In the genomic region with DNA sequence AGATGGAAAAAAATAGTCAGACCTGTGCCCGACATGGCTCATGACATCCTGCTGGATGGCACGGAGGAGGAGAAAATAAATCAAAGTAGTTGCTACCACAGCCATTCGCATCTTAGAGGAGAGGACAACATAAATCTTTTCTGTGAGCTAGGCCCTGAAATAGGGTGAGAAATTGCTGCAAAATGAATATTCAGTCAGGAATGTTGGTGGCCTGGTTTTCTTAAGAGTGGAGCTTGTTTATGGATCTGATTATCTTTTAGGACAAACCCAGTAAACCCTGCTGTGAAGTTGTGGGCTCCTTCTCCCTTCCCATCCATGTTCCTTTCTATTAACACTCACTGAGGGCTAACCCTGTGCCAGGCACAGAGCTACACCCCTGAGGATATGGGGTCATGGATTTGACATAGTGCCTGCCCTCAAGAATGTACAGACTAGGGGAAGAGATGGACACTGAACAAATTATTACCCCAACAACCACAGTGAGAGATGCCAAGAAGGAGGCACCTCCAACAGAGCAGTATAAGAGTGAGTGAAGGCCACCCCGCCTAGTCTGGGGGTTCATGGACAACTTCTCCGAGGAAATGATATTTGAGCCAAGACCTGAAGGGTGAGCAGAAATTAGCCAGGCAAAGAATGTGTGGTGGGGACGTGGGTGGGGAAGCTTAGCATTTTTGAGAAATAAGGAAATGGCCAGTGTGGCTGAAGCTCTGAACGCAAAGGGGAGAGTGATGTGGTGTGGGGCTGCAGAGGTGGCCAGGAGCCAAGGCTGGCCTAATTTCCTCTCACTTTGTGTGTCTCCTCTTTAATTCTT, we compare ENCODE assay signal across 11 cellular contexts.
A peak's percentile ranks its signal among the peaks of the same experiment; 100 is the strongest.
DNase-seq lines count a peak whose midpoint lies in the region; ATAC-seq lines count a peak whose summit lies in the region.
"Had no signal": no experiment of that assay in that cellular context is flagged by ENCODE, and none has a peak within 500 bp of the region (broad histone marks: within the 10 kb centered on the region; RNA-seq: fewer than 3 reads in every experiment).

No MANE protein-coding gene starts in this region.

- H3K79me1 ChIP-seq in trophoblast cell (ENCODE audit: low read length), result peaks cover 5% of the 10 kb centered on the region

- H3K36me3 Mint-ChIP-seq in dendritic cell treated with granulocyte-macrophage colony-stimulating factor and Interleukin-4, amounts not matched to agents 40 ng/mL and 50 ng/mL, for 4 days (ENCODE audit: low read depth), result no peaks in the 10 kb centered on the region
- H3K36me3 Mint-ChIP-seq: naive B cell had no signal

- H4K8ac ChIP-seq in trophoblast cell (ENCODE audit: low read depth, low read length), result peak overlapping the region; percentile 16

- H3K9ac ChIP-seq in trophoblast cell (ENCODE audit: low read length), result no peak overlapping the region

- H2BK5ac ChIP-seq in trophoblast cell (ENCODE audit: low read depth, low read length, poor library complexity), result no peak overlapping the region

- no peak overlapping the region for H3K18ac ChIP-seq in trophoblast cell (ENCODE audit: low read length)

- no peak overlapping the region for H3K4me3 Mint-ChIP-seq in dendritic cell treated with granulocyte-macrophage colony-stimulating factor and Interleukin-4, amounts not matched to agents 40 ng/mL and 50 ng/mL, for 4 days

- H2AK5ac ChIP-seq in trophoblast cell (ENCODE audit: low read length), result no peak overlapping the region

- H4K12ac ChIP-seq in trophoblast cell (ENCODE audit: low read depth, low read length), result no peak overlapping the region

- peak overlapping the region; percentile 0 for H2BK120ac ChIP-seq in trophoblast cell (ENCODE audit: insufficient read depth, low read length, poor library complexity)

- H3K4me1 Mint-ChIP-seq in dendritic cell treated with granulocyte-macrophage colony-stimulating factor and Interleukin-4, amounts not matched to agents 40 ng/mL and 50 ng/mL, for 4 days (ENCODE audit: low read depth), result peaks cover 66% of the 10 kb centered on the region

- H3K14ac ChIP-seq in trophoblast cell (ENCODE audit: low read length), result no peak overlapping the region

- ATAC-seq in HG03439 (IDR thresholded peaks at IDR 0.05; ENCODE audit: unreplicated experiment) (no peak), HG03039 (IDR thresholded peaks at IDR 0.05; ENCODE audit: unreplicated experiment) (no peak)
- ATAC-seq: esophagus mucosa had no signal

- H3K79me2 ChIP-seq in trophoblast cell (ENCODE audit: control insufficient read depth, insufficient read depth, low read length, poor library complexity), result no peaks in the 10 kb centered on the region

- no peaks in the 10 kb centered on the region for H3K9me3 ChIP-seq in trophoblast cell (ENCODE audit: insufficient read depth, low read depth, low read length)

- H3K23ac ChIP-seq in trophoblast cell (ENCODE audit: low read length), result no peak overlapping the region

- no CpG with 5 or more reads among the region's 7 CpGs for WGBS in trophoblast cell (ENCODE audit: extremely low coverage, insufficient coverage, insufficient read length)

- DNase-seq in Ammon's horn (ENCODE audit: low spot score) (peak; percentile 48), KBM-7 (peak; percentile 35), trophoblast cell (peak; percentile 50 to 68), NCI-H2196 (lab: John Stamatoyannopoulos, UW; ENCODE audit: unreplicated experiment) (no peak)
- no peak for DNase-seq in activated CD4-positive, alpha-beta T cell treated with anti-CD3 and anti-CD28 coated beads, Interleukin-2, amount 50 U/mL, for 1 hour
- DNase-seq: naive B cell, NCI-H187 had no signal

- intact Hi-C loops in dendritic cell treated with granulocyte-macrophage colony-stimulating factor and Interleukin-4, amounts not matched to agents 40 ng/mL and 50 ng/mL, for 4 days (cut with micrococcal nuclease), result no loop called here

- H3K9me3 Mint-ChIP-seq in dendritic cell treated with granulocyte-macrophage colony-stimulating factor and Interleukin-4, amounts not matched to agents 40 ng/mL and 50 ng/mL, for 4 days, result peaks cover 8% of the 10 kb centered on the region

- no peak overlapping the region for H3K4me2 ChIP-seq in trophoblast cell (ENCODE audit: low read length)

- H3K4me1 ChIP-seq in trophoblast cell (ENCODE audit: control insufficient read depth in 1 of 2, insufficient read depth in 2 of 2, low read length in 2 of 2), result peaks cover 7 to 9% of the 10 kb centered on the region in 2 experiments

- in situ Hi-C loops in KBM-7 (cut with MboI; ENCODE audit: low pct_unique_long_range_greater_than_20kb, low sequenced_read_pairs), result loop anchor here (25.0 kb wide), 1 partner anchor 341 kb away; no protein-coding TSS in a partner anchor

- H3K27me3 Mint-ChIP-seq in dendritic cell treated with granulocyte-macrophage colony-stimulating factor and Interleukin-4, amounts not matched to agents 40 ng/mL and 50 ng/mL, for 4 days, result no peaks in the 10 kb centered on the region
- H3K27me3 Mint-ChIP-seq: naive B cell had no signal

- H2BK12ac ChIP-seq in trophoblast cell (ENCODE audit: low read length), result peak overlapping the region; percentile 37

- no peak overlapping the region for H3K27ac ChIP-seq in trophoblast cell (ENCODE audit: low read depth, low read length)

- H3K27ac Mint-ChIP-seq in dendritic cell treated with granulocyte-macrophage colony-stimulating factor and Interleukin-4, amounts not matched to agents 40 ng/mL and 50 ng/mL, for 4 days, result peak overlapping the region; percentile 92

- H3K4ac ChIP-seq in trophoblast cell (ENCODE audit: low read depth, low read length), result no peak overlapping the region

- H3K27me3 ChIP-seq in trophoblast cell (ENCODE audit: insufficient read depth, low read length), result no peaks in the 10 kb centered on the region

- no peak overlapping the region for H2AFZ ChIP-seq in trophoblast cell (ENCODE audit: insufficient read depth, low read length, poor library complexity)

- H3K36me3 ChIP-seq in trophoblast cell (ENCODE audit: control insufficient read depth in 1 of 2, insufficient read depth in 2 of 2, low read length in 2 of 2), result no peaks in the 10 kb centered on the region

- peak overlapping the region; percentile 32 for H4K91ac ChIP-seq in trophoblast cell (ENCODE audit: low read depth, low read length)

- no peak overlapping the region for H3K4me3 ChIP-seq in trophoblast cell (ENCODE audit: low read depth, low read length)

Comparison
In these comparisons a context has a peak if more than half of its experiments do, and no peak if none do; other contexts are left out.
1. DNase-seq: peak in Ammon's horn (single experiment), KBM-7 (single experiment) and trophoblast cell (2 of 2); none in NCI-H2196 (single experiment) and activated CD4-positive, alpha-beta T cell treated with anti-CD3 and anti-CD28 coated beads, Interleukin-2, amount 50 U/mL, for 1 hour (single experiment).